ENCODE assay signal across 14 cellular contexts in the genomic region with DNA sequence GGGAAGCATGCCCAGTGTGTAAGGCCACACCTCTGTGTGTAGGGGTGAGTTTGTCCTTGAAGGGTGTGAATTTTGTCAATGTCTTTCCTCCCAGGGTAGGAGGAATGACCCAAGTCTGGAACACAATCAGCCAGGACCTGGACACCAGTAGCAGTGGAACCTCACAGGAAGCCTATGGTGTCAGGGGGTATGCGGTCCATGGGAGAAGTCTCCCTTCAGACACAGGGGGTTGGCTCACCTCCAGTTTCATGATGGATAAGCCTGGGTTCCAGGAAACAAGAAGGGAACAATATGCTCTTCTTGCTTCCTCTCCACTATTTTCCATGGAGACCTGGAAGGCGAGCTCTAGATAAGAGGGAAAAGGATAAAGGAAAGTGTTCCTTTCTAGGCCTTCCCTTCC. TPM values are rescaled to one million over a fixed set of nuclear protein-coding genes. Genes with fewer than 3 reads are reported as not detected.
A peak's percentile ranks its signal among the peaks of the same experiment; 100 is the strongest.
DNase-seq lines count a peak whose midpoint lies in the region; ATAC-seq and TF ChIP-seq lines count a peak whose summit lies in the region.
"Had no signal": no experiment of that assay in that cellular context is flagged by ENCODE, and none has a peak within 500 bp of the region (broad histone marks: within the 10 kb centered on the region; RNA-seq: fewer than 3 reads in every experiment).

No MANE protein-coding gene starts in this region.

- no peaks in the 10 kb centered on the region for H3K79me2 ChIP-seq in OCI-LY3 (ENCODE audit: low read length)

- no peak for TF ChIP-seq POLR2A in testis (IDR thresholded peaks at IDR 0.05)

- peak; percentile 57 for DNase-seq in fibroblast of pulmonary artery (ENCODE audit: low read depth)
- DNase-seq in left ventricle myocardium superior: no peak
- DNase-seq in upper lobe of right lung: no peak
- no peak for DNase-seq in middle frontal gyrus (ENCODE audit: extremely low spot score, low spot score)
- DNase-seq in testis: no peak
- DNase-seq: CD4-positive, alpha-beta memory T cell; DMS153; DMS79 treated with DMSO at 0.1 percent for 48 hours; EL had no signal

- no peak overlapping the region for H2AFZ ChIP-seq in OCI-LY3 (ENCODE audit: low read depth, low read length)

- peak overlapping the region; percentile 45 for H3K4me2 ChIP-seq in OCI-LY3 (ENCODE audit: low read length)

- peaks cover 24% of the 10 kb centered on the region for H3K4me1 ChIP-seq in OCI-LY3 (ENCODE audit: low read length)
- no peaks in the 10 kb centered on the region for H3K4me1 ChIP-seq in upper lobe of right lung
- H3K4me1 ChIP-seq in testis: no peaks in the 10 kb centered on the region

- 79 to 80% methylated on average over 2 of the region's 2 CpGs for WGBS in testis, 2 donors

- intact Hi-C loops in left ventricle myocardium superior (cut with micrococcal nuclease): no loop called here
- intact Hi-C loops in upper lobe of right lung (cut with DNase I): no loop called here
- intact Hi-C loops in testis (cut with DNase I; ENCODE audit: low total_unique reads): no loop called here

- no peak overlapping the region for H3K9ac ChIP-seq in OCI-LY3 (ENCODE audit: low read length)

- H3K4me3 ChIP-seq in OCI-LY3 (ENCODE audit: low read length) (no peak overlapping the region), fibroblast of pulmonary artery (replicated peaks; ENCODE audit: low read depth, low read length) (no peak overlapping the region), upper lobe of right lung (no peak overlapping the region), testis (no peak overlapping the region)

- no peak for TF ChIP-seq CTCF in OCI-LY3 (IDR thresholded peaks at IDR 0.05; ENCODE audit: low read depth, low read length)
- no peak for TF ChIP-seq CTCF in fibroblast of pulmonary artery (IDR thresholded peaks at IDR 0.05; ENCODE audit: low read length, missing control alignments)
- TF ChIP-seq CTCF in upper lobe of right lung (IDR thresholded peaks at IDR 0.05): no peak
- no peak for TF ChIP-seq CTCF in testis (IDR thresholded peaks at IDR 0.05)

- H3K9me3 ChIP-seq in OCI-LY3 (ENCODE audit: insufficient read depth, low read length) (no peaks in the 10 kb centered on the region), upper lobe of right lung (no peaks in the 10 kb centered on the region), testis (no peaks in the 10 kb centered on the region)

- ATAC-seq in left ventricle myocardium superior (peak; percentile 26), upper lobe of right lung (peak; percentile 9), HG03439 (IDR thresholded peaks at IDR 0.05; ENCODE audit: unreplicated experiment) (no peak)
- ATAC-seq: HCT116 had no signal

- H3K36me3 ChIP-seq in OCI-LY3 (replicated peaks; ENCODE audit: low read depth, low read length) (no peaks in the 10 kb centered on the region), upper lobe of right lung (no peaks in the 10 kb centered on the region), testis (ENCODE audit: low read depth, missing control alignments) (no peaks in the 10 kb centered on the region)

- no peaks in the 10 kb centered on the region for H4K20me1 ChIP-seq in OCI-LY3 (ENCODE audit: insufficient read depth, low read length)

- H3K27ac ChIP-seq in OCI-LY3 (ENCODE audit: low read length) (no peak overlapping the region), upper lobe of right lung (no peak overlapping the region), testis (no peak overlapping the region)
- H3K27ac ChIP-seq: C4-2B, HL-60 had no signal

- H3K27me3 ChIP-seq in OCI-LY3 (ENCODE audit: low read depth, low read length) (no peaks in the 10 kb centered on the region), upper lobe of right lung (no peaks in the 10 kb centered on the region), testis (no peaks in the 10 kb centered on the region)

RNA-seq across cellular contexts. Expression of a gene that starts 23.9 kb away (rescaled TPM):
- total RNA-seq in left ventricle myocardium superior: 20.3 TPM
- total RNA-seq in upper lobe of right lung: 6.7 TPM
- total RNA-seq in testis: 10 to 100 TPM; 12.9 to 14.7 TPM
- polyA plus RNA-seq in testis (ENCODE audit: insufficient read depth, low read depth, low replicate concordance): 6.1 TPM
